ENCODE assay signal across 13 cellular contexts in genomic region chr5:39394946-39395345, GRCh38. TPM values are rescaled to one million over a fixed set of nuclear protein-coding genes. Genes with fewer than 3 reads are reported as not detected.
DNase-seq lines count a peak whose midpoint lies in the region; ATAC-seq and TF ChIP-seq lines count a peak whose summit lies in the region.
"Had no signal": no experiment of that assay in that cellular context is flagged by ENCODE, and none has a peak within 500 bp of the region (broad histone marks: within the 10 kb centered on the region; RNA-seq: fewer than 3 reads in every experiment).

No MANE protein-coding gene starts in this region.

- H3K9me3 ChIP-seq in suprapubic skin = no peaks in the 10 kb centered on the region
- H3K9me3 ChIP-seq: body of pancreas had no signal

- POLR2A ChIA-PET in MCF 10A (lab: Yijun Ruan, JAX) = interaction anchor here (1.0 to 1.3 kb wide), 3 partner anchors 10 to 30 kb away, joined by 3 to 4 read pairs (median 4); partner anchors contain the start of gene DAB2

- H3K4me3 Mint-ChIP-seq in MCF 10A (ENCODE audit: unreplicated experiment) = no peak overlapping the region
- H3K4me3 Mint-ChIP-seq in activated T-cell treated with anti-CD3 and anti-CD28 coated beads, Interleukin-2, amount 50 U/mL, for 72 hours = no peak overlapping the region

- no peak for TF ChIP-seq CTCF in MCF 10A (IDR thresholded peaks at IDR 0.05; ENCODE audit: unreplicated experiment)
- no peak for TF ChIP-seq CTCF in suprapubic skin (IDR thresholded peaks at IDR 0.05)

- WGBS in suprapubic skin = 47% methylated on average over 3 of the region's 3 CpGs

- peak overlapping the region; percentile 42 for H3K27ac ChIP-seq in suprapubic skin
- H3K27ac ChIP-seq: body of pancreas had no signal

- peaks cover 18% of the 10 kb centered on the region for H3K36me3 ChIP-seq in suprapubic skin
- H3K36me3 ChIP-seq in H7 (replicated peaks; ENCODE audit: control insufficient read depth, insufficient read depth, low read length) = no peaks in the 10 kb centered on the region

- peak; percentile 93 for DNase-seq in HCEC 1CT
- peak; percentile 40 for DNase-seq in MCF 10A (ENCODE audit: unreplicated experiment)
- DNase-seq in glomerular visceral epithelial cell (ENCODE audit: extremely low spot score) = peak; percentile 29
- no peak for DNase-seq in suprapubic skin (ENCODE audit: low spot score in 2 of 2)
- no peak for DNase-seq in GDM1 (lab: John Stamatoyannopoulos, UW)
- DNase-seq in GM19240 (ENCODE audit: insufficient read length, low spot score) = no peak
- DNase-seq in H7 = no peak
- DNase-seq in activated T-cell treated with anti-CD3 and anti-CD28 coated beads, Interleukin-2, amount 50 U/mL, for 72 hours = no peak
- DNase-seq: activated T-cell treated with anti-CD3 and anti-CD28 coated beads for 4 hours, body of pancreas, Calu3, NCI-H446 had no signal

- TF ChIP-seq POLR2A in suprapubic skin (IDR thresholded peaks at IDR 0.05) = peak in 1 of 2 donors; percentile 28

- CTCF ChIA-PET in MCF 10A (lab: Yijun Ruan, JAX) = interaction anchor here (0.7 to 5.3 kb wide), 3 partner anchors 15 to 311 kb away, joined by 3 to 33 read pairs (median 5); no protein-coding TSS in a partner anchor

- H3K4me1 Mint-ChIP-seq in MCF 10A (ENCODE audit: insufficient read depth, unreplicated experiment) = peaks cover 23% of the 10 kb centered on the region
- no peaks in the 10 kb centered on the region for H3K4me1 Mint-ChIP-seq in activated T-cell treated with anti-CD3 and anti-CD28 coated beads, Interleukin-2, amount 50 U/mL, for 72 hours (ENCODE audit: low read depth)

- no peaks in the 10 kb centered on the region for H3K9me3 Mint-ChIP-seq in MCF 10A (ENCODE audit: unreplicated experiment)
- no peaks in the 10 kb centered on the region for H3K9me3 Mint-ChIP-seq in activated T-cell treated with anti-CD3 and anti-CD28 coated beads, Interleukin-2, amount 50 U/mL, for 72 hours

- no peaks in the 10 kb centered on the region for H3K27me3 Mint-ChIP-seq in MCF 10A (ENCODE audit: insufficient read depth, unreplicated experiment)
- no peaks in the 10 kb centered on the region for H3K27me3 Mint-ChIP-seq in activated T-cell treated with anti-CD3 and anti-CD28 coated beads, Interleukin-2, amount 50 U/mL, for 72 hours (ENCODE audit: low read depth)

- no TSS peak for BruUV-seq in MCF 10A (replicated peaks; lab: Mats Ljungman, UMichigan)

- H3K4me1 ChIP-seq in suprapubic skin = peaks cover 25% of the 10 kb centered on the region
- H3K4me1 ChIP-seq: body of pancreas had no signal

- no peak for ATAC-seq in activated T-cell treated with anti-CD3 and anti-CD28 coated beads, Interleukin-2, amount 50 U/mL, for 72 hours (replicated peaks in 1 of 2)
- ATAC-seq: body of pancreas, Right ventricle myocardium inferior had no signal

- intact Hi-C loops in MCF 10A (cut with micrococcal nuclease) = no loop called here

- TF ChIP-seq EP300 in suprapubic skin (IDR thresholded peaks at IDR 0.05) = no peak

- H3K4me3 ChIP-seq in suprapubic skin (no peak overlapping the region), H7 (ENCODE audit: insufficient read depth, low read depth, low read length) (no peak overlapping the region)
- H3K4me3 ChIP-seq: body of pancreas had no signal

- H3K27me3 ChIP-seq in suprapubic skin (no peaks in the 10 kb centered on the region), H7 (ENCODE audit: control insufficient read depth, insufficient read depth, low read length) (no peaks in the 10 kb centered on the region)
- H3K27me3 ChIP-seq: body of pancreas had no signal

- H3K36me3 Mint-ChIP-seq in MCF 10A (ENCODE audit: insufficient read depth, unreplicated experiment) = no peaks in the 10 kb centered on the region
- no peaks in the 10 kb centered on the region for H3K36me3 Mint-ChIP-seq in activated T-cell treated with anti-CD3 and anti-CD28 coated beads, Interleukin-2, amount 50 U/mL, for 72 hours (ENCODE audit: insufficient read depth in 2 of 2)

- peak overlapping the region; percentile 41 for H3K27ac Mint-ChIP-seq in MCF 10A (ENCODE audit: low read depth, unreplicated experiment)
- H3K27ac Mint-ChIP-seq in activated T-cell treated with anti-CD3 and anti-CD28 coated beads, Interleukin-2, amount 50 U/mL, for 72 hours = no peak overlapping the region

RNA-seq across cellular contexts. Expression of gene DAB2, which starts 29.8 kb away (rescaled TPM):
- total RNA-seq in MCF 10A (2022) (0.68 and 2.1 TPM in 2 replicates), suprapubic skin (10 to 100 TPM in 3 of 4 donors, 1 to 10 TPM in 1; 7.1 to 30.6 (median 11.7) TPM)
- 2.7 and 3.7 TPM in 2 replicates for total RNA-seq in H7 (2014; rRNA removed; shearing (Covaris generic))
- total RNA-seq in activated T-cell treated with anti-CD3 and anti-CD28 coated beads, Interleukin-2, amount 50 U/mL, for 72 hours = not detected

RNA-seq across cellular contexts. Expression of gene C9, which starts 30.7 kb away (rescaled TPM):
- total RNA-seq in MCF 10A (2022) = not detected in 2 replicates
- 1 to 10 TPM in 1 of 4 donors, not detected in 3; 5.6 TPM for total RNA-seq in suprapubic skin
- total RNA-seq in H7 (2014; rRNA removed; shearing (Covaris generic)) = not detected in 2 replicates
- total RNA-seq in activated T-cell treated with anti-CD3 and anti-CD28 coated beads, Interleukin-2, amount 50 U/mL, for 72 hours = not detected
- total RNA-seq: body of pancreas, Calu3, Right ventricle myocardium inferior had no signal

Comparison
In these comparisons a context has a peak if more than half of its experiments do, and no peak if none do; other contexts are left out.
1. DNase-seq: peak in HCEC 1CT (single experiment), MCF 10A (single experiment) and glomerular visceral epithelial cell (single experiment); none in suprapubic skin (0 of 2), GDM1 (single experiment), GM19240 (single experiment), H7 (single experiment) and activated T-cell treated with anti-CD3 and anti-CD28 coated beads, Interleukin-2, amount 50 U/mL, for 72 hours (0 of 2).